3 cellular contexts compared by ENCODE assay signal in genomic region chr15:92098869-92099268, GRCh38.
TF ChIP-seq lines count a peak whose summit lies in the region.

No MANE protein-coding gene starts in this region.

TF ChIP-seq in SK-N-SH, 30 proteins besides CTCF, POLR2A, EP300 and RAD21 (continued from another document):
- TF ChIP-seq USF1 (IDR thresholded peaks at IDR 0.05; ENCODE audit: borderline replicate concordance, low read depth), result no peak
- no peak for TF ChIP-seq MEF2A (IDR thresholded peaks at IDR 0.05; ENCODE audit: borderline replicate concordance, low read depth)
- 0 out of 2 replicates have a peak, but pooled peaks have one; percentile 16 for TF ChIP-seq SMC3 (IDR thresholded peaks at IDR 0.05; ENCODE audit: low read depth, low read length)
- no peak for TF ChIP-seq NFIC (IDR thresholded peaks at IDR 0.05; ENCODE audit: borderline replicate concordance)
- TF ChIP-seq RFX5 (IDR thresholded peaks at IDR 0.05; ENCODE audit: low read length), result no peak
- TF ChIP-seq RXRA (IDR thresholded peaks at IDR 0.05; ENCODE audit: borderline replicate concordance, low read depth), result no peak
- TF ChIP-seq TEAD4 (IDR thresholded peaks at IDR 0.05; ENCODE audit: borderline replicate concordance, insufficient read depth), result no peak
- TF ChIP-seq RCOR1 (IDR thresholded peaks at IDR 0.05; ENCODE audit: low read length), result peak; percentile 33; the same call in 1 of the 2 replicates
- no peak for TF ChIP-seq FOXM1 (IDR thresholded peaks at IDR 0.05; ENCODE audit: low read depth)
- TF ChIP-seq, protein P1, sequence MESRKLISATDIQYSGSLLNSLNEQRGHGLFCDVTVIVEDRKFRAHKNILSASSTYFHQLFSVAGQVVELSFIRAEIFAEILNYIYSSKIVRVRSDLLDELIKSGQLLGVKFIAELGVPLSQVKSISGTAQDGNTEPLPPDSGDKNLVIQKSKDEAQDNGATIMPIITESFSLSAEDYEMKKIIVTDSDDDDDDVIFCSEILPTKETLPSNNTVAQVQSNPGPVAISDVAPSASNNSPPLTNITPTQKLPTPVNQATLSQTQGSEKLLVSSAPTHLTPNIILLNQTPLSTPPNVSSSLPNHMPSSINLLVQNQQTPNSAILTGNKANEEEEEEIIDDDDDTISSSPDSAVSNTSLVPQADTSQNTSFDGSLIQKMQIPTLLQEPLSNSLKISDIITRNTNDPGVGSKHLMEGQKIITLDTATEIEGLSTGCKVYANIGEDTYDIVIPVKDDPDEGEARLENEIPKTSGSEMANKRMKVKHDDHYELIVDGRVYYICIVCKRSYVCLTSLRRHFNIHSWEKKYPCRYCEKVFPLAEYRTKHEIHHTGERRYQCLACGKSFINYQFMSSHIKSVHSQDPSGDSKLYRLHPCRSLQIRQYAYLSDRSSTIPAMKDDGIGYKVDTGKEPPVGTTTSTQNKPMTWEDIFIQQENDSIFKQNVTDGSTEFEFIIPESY (IDR thresholded peaks at IDR 0.05; ENCODE audit: borderline replicate concordance, low read depth), result no peak

TF ChIP-seq in SK-N-SH treated with all-trans-retinoic acid at 6 μM for 48 hours, 23 proteins besides CTCF, POLR2A, EP300 and RAD21 (continued from another document):
- no peak for TF ChIP-seq ZFP3 (CRISPR knock-in tag; IDR thresholded peaks at IDR 0.05)
- no peak for TF ChIP-seq ZFP30 (CRISPR knock-in tag; IDR thresholded peaks at IDR 0.05)
- TF ChIP-seq TCF4 (CRISPR knock-in tag; IDR thresholded peaks at IDR 0.05; ENCODE audit: borderline replicate concordance), result no peak
- TF ChIP-seq PATZ1 (CRISPR knock-in tag; IDR thresholded peaks at IDR 0.05; ENCODE audit: borderline replicate concordance), result no peak
- no peak for TF ChIP-seq ZC3H10 (CRISPR knock-in tag; IDR thresholded peaks at IDR 0.05)
- TF ChIP-seq ZNF70 (CRISPR knock-in tag; IDR thresholded peaks at IDR 0.05), result no peak
- TF ChIP-seq ISL1 (CRISPR knock-in tag; IDR thresholded peaks at IDR 0.05), result no peak
TF ChIP-seq in SK-N-SH treated with all-trans-retinoic acid at 6 μM for 48 hours: peak in this region for 0.

TF ChIP-seq in HepG2, 621 proteins besides CTCF, POLR2A, EP300 and RAD21 (continued from another document):
- TF ChIP-seq LRRFIP1 (CRISPR knock-in tag; conservative IDR thresholded peaks at IDR 0.05) (no peak), TAF15 (IDR thresholded peaks at IDR 0.05; ENCODE audit: low read depth, low read length, poor library complexity, severe bottlenecking) (no peak), ZNF451 (CRISPR knock-in tag; IDR thresholded peaks at IDR 0.05) (no peak), BCL6 (CRISPR knock-in tag; IDR thresholded peaks at IDR 0.05) (no peak), ZSCAN21 (CRISPR knock-in tag; IDR thresholded peaks at IDR 0.05; ENCODE audit: borderline replicate concordance) (no peak), ZNF503 (CRISPR knock-in tag; IDR thresholded peaks at IDR 0.05) (no peak), ZNF670 (CRISPR knock-in tag; IDR thresholded peaks at IDR 0.05; ENCODE audit: borderline replicate concordance) (no peak)
